8 cellular contexts compared by ENCODE assay signal in the genomic region with DNA sequence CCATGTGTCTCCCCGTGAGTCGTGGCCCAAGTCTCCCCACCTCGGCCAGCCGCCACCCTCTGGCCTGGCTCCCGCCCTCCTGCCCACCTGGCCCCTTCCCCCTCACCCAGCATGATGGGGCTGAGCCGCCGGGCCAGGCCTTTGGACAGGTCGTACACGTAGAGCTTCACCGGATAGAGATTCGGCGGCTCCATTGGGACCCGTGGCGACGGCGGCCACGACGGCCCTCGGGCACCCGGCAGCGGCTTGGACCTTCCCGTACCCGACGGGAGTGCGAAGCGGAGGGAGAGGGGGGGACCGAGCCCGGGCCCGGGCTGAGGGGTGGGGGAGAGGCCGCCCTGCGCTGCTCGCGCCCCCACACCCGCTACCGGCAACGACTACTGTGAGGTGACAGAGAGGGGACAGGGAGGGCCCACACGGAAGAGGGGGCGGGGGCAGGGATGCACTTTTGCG. TPM values are rescaled to one million over a fixed set of nuclear protein-coding genes. Genes with fewer than 3 reads are reported as not detected.
DNase-seq lines count a peak whose midpoint lies in the region; ATAC-seq and TF ChIP-seq lines count a peak whose summit lies in the region.

A gene (minus strand): TSS at position 398 of the 453 bp plus-strand sequence. CDS start 204 bp downstream, at position 194.

- no peaks in the 10 kb centered on the region for H3K9me3 Mint-ChIP-seq in naive thymus-derived CD8-positive, alpha-beta T cell

- POLR2A ChIA-PET in naive thymus-derived CD8-positive, alpha-beta T cell (lab: Charles Lee) = interaction anchor here (0.6 to 2.9 kb wide), 19 partner anchors 14 to 670 kb away, joined by 3 to 26 read pairs (median 4); a partner anchor contains a TSS

- ATAC-seq in HG03025 (IDR thresholded peaks at IDR 0.05; ENCODE audit: low FRiP score, unreplicated experiment) = peak; percentile 34
- peak; percentile 24 to 83 for ATAC-seq in naive thymus-derived CD8-positive, alpha-beta T cell
- ATAC-seq in HG03565 (IDR thresholded peaks at IDR 0.05; ENCODE audit: unreplicated experiment) = no peak

- H3K4me3 Mint-ChIP-seq in naive thymus-derived CD8-positive, alpha-beta T cell = peak within 1 kb of the TSS; percentile 89 to 100 (median 97)

- H3K4me1 Mint-ChIP-seq in naive thymus-derived CD8-positive, alpha-beta T cell = peaks cover 16 to 58% (median 48%) of the 10 kb centered on the region in 4 donors

- peak; percentile 84 for TF ChIP-seq POLR2A in Raji (IDR thresholded peaks at IDR 0.05; ENCODE audit: insufficient read depth, low read depth, low read length)

- peaks cover 0 to 39% (median 0%) of the 10 kb centered on the region in 3 donors for H3K36me3 Mint-ChIP-seq in naive thymus-derived CD8-positive, alpha-beta T cell

- peak within 1 kb of the TSS; percentile 95 to 100 (median 100) for H3K27ac Mint-ChIP-seq in naive thymus-derived CD8-positive, alpha-beta T cell

- no peaks in the 10 kb centered on the region for H3K27me3 Mint-ChIP-seq in naive thymus-derived CD8-positive, alpha-beta T cell

- peak within 1 kb of the TSS; percentile 82 for H3K27ac ChIP-seq in epithelial cell of prostate

- DNase-seq in stimulated activated CD8-positive, alpha-beta memory T cell treated with anti-CD3 and anti-CD28 coated beads, Interleukin-15, amount 100 ng/mL, for 1 hour (ENCODE audit: low read depth) = peak; percentile 2
- DNase-seq in stimulated activated CD8-positive, alpha-beta memory T cell treated with anti-CD3 and anti-CD28 coated beads, Interleukin-4, amount 100 ng/mL, for 48 hours = no peak
- DNase-seq in epithelial cell of prostate (ENCODE audit: low read depth, low spot score) = no peak
- peak in 1 of 10 donors; percentile 4 for DNase-seq in naive thymus-derived CD8-positive, alpha-beta T cell
- DNase-seq in HCEC 1CT = no peak

RNA-seq across cellular contexts. Expression of the gene that starts here (rescaled TPM):
- total RNA-seq in naive thymus-derived CD8-positive, alpha-beta T cell = 10 to 100 TPM; 25.8 to 29.3 TPM
- polyA plus RNA-seq in naive thymus-derived CD8-positive, alpha-beta T cell = 10 to 100 TPM in 2 of 3 donors, 1 to 10 TPM in 1; 7.5 to 13.9 (median 11.2) TPM
